In the genomic region with DNA sequence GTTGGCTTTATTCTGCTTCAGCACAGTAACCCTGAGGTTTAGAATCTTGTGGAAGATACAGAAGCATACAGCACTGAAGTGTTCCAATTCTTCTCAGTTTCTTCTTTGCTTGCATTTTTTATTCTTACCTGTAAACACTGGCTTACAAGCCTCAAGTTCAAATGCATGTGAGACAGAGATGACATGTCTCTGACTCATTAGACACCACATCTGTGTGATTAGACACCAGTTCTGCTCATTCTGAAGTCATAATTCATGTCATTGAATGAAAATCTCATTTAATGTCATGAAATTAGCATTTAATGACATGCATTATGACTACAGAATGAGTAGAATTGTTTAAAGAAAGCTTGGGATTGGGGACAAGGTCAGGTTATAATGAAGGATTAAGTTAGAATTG, we compare ENCODE assay signal across 15 cellular contexts. TPM values are rescaled to one million over a fixed set of nuclear protein-coding genes. Genes with fewer than 3 reads are reported as not detected.
DNase-seq lines count a peak whose midpoint lies in the region; ATAC-seq and TF ChIP-seq lines count a peak whose summit lies in the region.
"Had no signal": no experiment of that assay in that cellular context is flagged by ENCODE, and none has a peak within 500 bp of the region (broad histone marks: within the 10 kb centered on the region; RNA-seq: fewer than 3 reads in every experiment).

No MANE protein-coding gene starts in this region.

- H3K27me3 ChIP-seq in CD8-positive, alpha-beta T cell (ENCODE audit: insufficient read depth, low read length), result no peaks in the 10 kb centered on the region
- H3K27me3 ChIP-seq in naive thymus-derived CD4-positive, alpha-beta T cell (ENCODE audit: control insufficient read depth in 2 of 2, insufficient read depth in 2 of 2, low read length in 2 of 2), result no peaks in the 10 kb centered on the region
- H3K27me3 ChIP-seq: esophagus muscularis mucosa, pancreas had no signal

- H3K9me3 Mint-ChIP-seq in CD8-positive, alpha-beta T cell, result no peaks in the 10 kb centered on the region
- H3K9me3 Mint-ChIP-seq in activated naive CD8-positive, alpha-beta T cell treated with anti-CD3 and anti-CD28 coated beads, Interleukin-2, amount 50 U/mL, for 24 hours, result no peaks in the 10 kb centered on the region
- H3K9me3 Mint-ChIP-seq in naive thymus-derived CD4-positive, alpha-beta T cell, result no peaks in the 10 kb centered on the region

- peaks cover 34% of the 10 kb centered on the region for H3K36me3 ChIP-seq in CD8-positive, alpha-beta T cell (ENCODE audit: insufficient read depth, low read length)
- peaks cover 0 to 55% (median 0%) of the 10 kb centered on the region in 3 experiments for H3K36me3 ChIP-seq in naive thymus-derived CD4-positive, alpha-beta T cell (ENCODE audit: control insufficient read depth in 2 of 3, insufficient read depth in 3 of 3, low read length in 3 of 3)

- peak overlapping the region; percentile 12 for H3K27ac Mint-ChIP-seq in CD8-positive, alpha-beta T cell
- H3K27ac Mint-ChIP-seq in activated naive CD8-positive, alpha-beta T cell treated with anti-CD3 and anti-CD28 coated beads, Interleukin-2, amount 50 U/mL, for 24 hours, result peak overlapping the region; percentile 75
- peak overlapping the region; percentile 24 to 89 (median 64) for H3K27ac Mint-ChIP-seq in naive thymus-derived CD4-positive, alpha-beta T cell

- H3K27ac ChIP-seq in CD8-positive, alpha-beta T cell (ENCODE audit: low read depth, low read length), result no peak overlapping the region
- peak overlapping the region; percentile 22 for H3K27ac ChIP-seq in naive thymus-derived CD4-positive, alpha-beta T cell (ENCODE audit: low read depth, low read length)
- H3K27ac ChIP-seq: C4-2B, esophagus muscularis mucosa, HL-60, pancreas had no signal

- peaks cover 21% of the 10 kb centered on the region for H3K4me1 ChIP-seq in CD8-positive, alpha-beta T cell (ENCODE audit: insufficient read depth, low read length)
- peaks cover 13 to 20% of the 10 kb centered on the region in 2 donors for H3K4me1 ChIP-seq in naive thymus-derived CD4-positive, alpha-beta T cell (ENCODE audit: control insufficient read depth in 2 of 2, insufficient read depth in 2 of 2, low read length in 2 of 2)

- H3K4me3 ChIP-seq in CD8-positive, alpha-beta T cell (ENCODE audit: low read depth, low read length), result no peak overlapping the region
- no peak overlapping the region for H3K4me3 ChIP-seq in naive thymus-derived CD4-positive, alpha-beta T cell (ENCODE audit: low read length)
- H3K4me3 ChIP-seq: esophagus muscularis mucosa, HAP-1, mucosa of descending colon, pancreas had no signal

- H3K4me3 Mint-ChIP-seq in CD8-positive, alpha-beta T cell, result no peak overlapping the region
- H3K4me3 Mint-ChIP-seq in activated naive CD8-positive, alpha-beta T cell treated with anti-CD3 and anti-CD28 coated beads, Interleukin-2, amount 50 U/mL, for 24 hours, result no peak overlapping the region
- no peak overlapping the region for H3K4me3 Mint-ChIP-seq in naive thymus-derived CD4-positive, alpha-beta T cell

- H3K9me3 ChIP-seq in CD8-positive, alpha-beta T cell (ENCODE audit: low read length), result no peaks in the 10 kb centered on the region
- H3K9me3 ChIP-seq in naive thymus-derived CD4-positive, alpha-beta T cell (ENCODE audit: control insufficient read depth in 2 of 3, low read length in 3 of 3), result no peaks in the 10 kb centered on the region
- H3K9me3 ChIP-seq: esophagus muscularis mucosa, HAP-1, mucosa of descending colon, pancreas had no signal

- no peaks in the 10 kb centered on the region for H3K27me3 Mint-ChIP-seq in CD8-positive, alpha-beta T cell (ENCODE audit: low read depth)
- no peaks in the 10 kb centered on the region for H3K27me3 Mint-ChIP-seq in activated naive CD8-positive, alpha-beta T cell treated with anti-CD3 and anti-CD28 coated beads, Interleukin-2, amount 50 U/mL, for 24 hours
- no peaks in the 10 kb centered on the region for H3K27me3 Mint-ChIP-seq in naive thymus-derived CD4-positive, alpha-beta T cell

- CTCF ChIA-PET in CD8-positive, alpha-beta T cell (lab: Charles Lee), result interaction anchor here (0.9 kb wide), 1 partner anchor 18 kb away, joined by 4 read pairs; the partner anchor contains the start of gene NXT1
- CTCF ChIA-PET in naive thymus-derived CD4-positive, alpha-beta T cell (lab: Charles Lee), result interaction anchor here (1.3 kb wide), 1 partner anchor 54 kb away, joined by 3 read pairs; no protein-coding TSS in a partner anchor

- DNase-seq in CD8-positive, alpha-beta T cell, result no peak
- peak; percentile 45 for DNase-seq in HCEC 1CT
- DNase-seq in activated naive CD8-positive, alpha-beta T cell treated with anti-CD3 and anti-CD28 coated beads, Interleukin-2, amount 50 U/mL, for 24 hours, result no peak
- no peak for DNase-seq in naive thymus-derived CD4-positive, alpha-beta T cell
- no peak for DNase-seq in HUDEP-2 (lab: John Stamatoyannopoulos, UW; ENCODE audit: unreplicated experiment in 76 of 76)
- DNase-seq in AG08395 (ENCODE audit: low spot score), result no peak
- DNase-seq: mucosa of descending colon, NCI-H187, NCI-H510A, pancreas had no signal

- H3K4me1 Mint-ChIP-seq in CD8-positive, alpha-beta T cell (ENCODE audit: low read depth), result peaks cover 49% of the 10 kb centered on the region
- H3K4me1 Mint-ChIP-seq in activated naive CD8-positive, alpha-beta T cell treated with anti-CD3 and anti-CD28 coated beads, Interleukin-2, amount 50 U/mL, for 24 hours, result peaks cover 51% of the 10 kb centered on the region
- peaks cover 26 to 52% (median 47%) of the 10 kb centered on the region in 7 donors for H3K4me1 Mint-ChIP-seq in naive thymus-derived CD4-positive, alpha-beta T cell

- POLR2A ChIA-PET in CD8-positive, alpha-beta T cell (lab: Charles Lee), result interaction anchor here (1.3 kb wide), 1 partner anchor 18 kb away, joined by 4 read pairs; the partner anchor contains the start of gene NXT1
- POLR2A ChIA-PET in naive thymus-derived CD4-positive, alpha-beta T cell (lab: Charles Lee), result interaction anchor here (0.9 kb wide), 1 partner anchor 10 kb away, joined by 5 read pairs; no protein-coding TSS in a partner anchor

- no peak for ATAC-seq in CD8-positive, alpha-beta T cell
- peak; percentile 47 for ATAC-seq in activated naive CD8-positive, alpha-beta T cell treated with anti-CD3 and anti-CD28 coated beads, Interleukin-2, amount 50 U/mL, for 24 hours
- no peak for ATAC-seq in naive thymus-derived CD4-positive, alpha-beta T cell
- no peak for ATAC-seq in HG03039 (IDR thresholded peaks at IDR 0.05; ENCODE audit: unreplicated experiment)
- ATAC-seq: mucosa of descending colon, pancreas had no signal

- no peak for TF ChIP-seq CTCF in CD8-positive, alpha-beta T cell (IDR thresholded peaks at IDR 0.05)

- H3K36me3 Mint-ChIP-seq in CD8-positive, alpha-beta T cell, result peaks cover 65% of the 10 kb centered on the region
- peaks cover 68% of the 10 kb centered on the region for H3K36me3 Mint-ChIP-seq in activated naive CD8-positive, alpha-beta T cell treated with anti-CD3 and anti-CD28 coated beads, Interleukin-2, amount 50 U/mL, for 24 hours (ENCODE audit: low read depth)
- peaks cover 15 to 35% (median 18%) of the 10 kb centered on the region in 5 donors for H3K36me3 Mint-ChIP-seq in naive thymus-derived CD4-positive, alpha-beta T cell

- intact Hi-C loops in CD8-positive, alpha-beta T cell (cut with DNase I, micrococcal nuclease), result no loop called here
- intact Hi-C loops in naive thymus-derived CD4-positive, alpha-beta T cell (cut with micrococcal nuclease), result no loop called here

RNA-seq across cellular contexts. Expression of gene GZF1, which starts 5.8 kb away (rescaled TPM):
- 10 to 100 TPM; 44.9 to 49.5 TPM for total RNA-seq in CD8-positive, alpha-beta T cell
- total RNA-seq in naive thymus-derived CD4-positive, alpha-beta T cell, result 10 to 100 TPM; 11.4 to 44.0 (median 19.6) TPM
- 1 to 10 TPM; 1.4 to 7.8 TPM for polyA plus RNA-seq in naive thymus-derived CD4-positive, alpha-beta T cell

RNA-seq across cellular contexts. Expression of gene NXT1, which starts 17.2 kb away (rescaled TPM):
- 10 to 100 TPM; 52.4 to 52.5 TPM for total RNA-seq in CD8-positive, alpha-beta T cell
- 10 to 100 TPM; 20.1 to 63.4 (median 39.7) TPM for total RNA-seq in naive thymus-derived CD4-positive, alpha-beta T cell
- polyA plus RNA-seq in naive thymus-derived CD4-positive, alpha-beta T cell, result 10 to 100 TPM; 50.3 to 71.8 TPM

RNA-seq across cellular contexts. Expression of gene NAPB, which starts 53.5 kb away (rescaled TPM):
- total RNA-seq in CD8-positive, alpha-beta T cell, result 10 to 100 TPM; 10.9 to 11.7 TPM
- total RNA-seq in naive thymus-derived CD4-positive, alpha-beta T cell, result 10 to 100 TPM; 11.4 to 20.4 (median 16.2) TPM
- 1 to 10 TPM; 5.5 to 7.9 TPM for polyA plus RNA-seq in naive thymus-derived CD4-positive, alpha-beta T cell

Comparison
In these comparisons a context has a peak if more than half of its experiments do, and no peak if none do; other contexts are left out.
1. H3K27ac Mint-ChIP-seq: peak in every context shown above with its lines; median percentile 75 in activated naive CD8-positive, alpha-beta T cell treated with anti-CD3 and anti-CD28 coated beads, Interleukin-2, amount 50 U/mL, for 24 hours; 64 in naive thymus-derived CD4-positive, alpha-beta T cell; 12 in CD8-positive, alpha-beta T cell.